ENCODE assay signal across 12 cellular contexts in genomic region chr7:2444476-2444875, GRCh38.
DNase-seq lines count a peak whose midpoint lies in the region; ATAC-seq lines count a peak whose summit lies in the region.
"Had no signal": no experiment of that assay in that cellular context is flagged by ENCODE, and none has a peak within 500 bp of the region (broad histone marks: within the 10 kb centered on the region; RNA-seq: fewer than 3 reads in every experiment).

No MANE protein-coding gene starts in this region.

- no peak overlapping the region for H3K4me3 ChIP-seq in skeletal muscle cell (ENCODE audit: low read depth, low read length)
- H3K4me3 ChIP-seq: ovary had no signal

- peaks cover 4% of the 10 kb centered on the region for H3K4me1 Mint-ChIP-seq in activated naive CD8-positive, alpha-beta T cell treated with anti-CD3 and anti-CD28 coated beads, Interleukin-2, amount 50 U/mL, for 24 hours

- H3K27ac ChIP-seq in angular gyrus (ENCODE audit: low read depth, low read length), result peak overlapping the region; percentile 46
- H3K27ac ChIP-seq: ovary had no signal

- H3K4me3 Mint-ChIP-seq in activated naive CD8-positive, alpha-beta T cell treated with anti-CD3 and anti-CD28 coated beads, Interleukin-2, amount 50 U/mL, for 24 hours, result no peak overlapping the region
- H3K4me3 Mint-ChIP-seq: activated CD8-positive, alpha-beta T cell treated with anti-CD3 and anti-CD28 coated beads, Interleukin-2, amount 10 ng/mL, durations not matched to agents 7 days and 5 days had no signal

- H3K27me3 Mint-ChIP-seq in activated naive CD8-positive, alpha-beta T cell treated with anti-CD3 and anti-CD28 coated beads, Interleukin-2, amount 50 U/mL, for 24 hours, result no peaks in the 10 kb centered on the region

- H3K9me3 Mint-ChIP-seq in activated naive CD8-positive, alpha-beta T cell treated with anti-CD3 and anti-CD28 coated beads, Interleukin-2, amount 50 U/mL, for 24 hours, result no peaks in the 10 kb centered on the region

- peak; percentile 29 for DNase-seq in COLO829 (ENCODE audit: low spot score)
- DNase-seq in head of caudate nucleus, result peak in 22 of 42 donors; percentile 16 to 66 (median 38)
- peak; percentile 47 for DNase-seq in skeletal muscle cell (ENCODE audit: low read depth)
- DNase-seq in activated T-cell treated with anti-CD3 and anti-CD28 coated beads for 4 hours, result no peak
- DNase-seq in NCI-H1417 (lab: John Stamatoyannopoulos, UW), result no peak
- no peak for DNase-seq in activated naive CD8-positive, alpha-beta T cell treated with anti-CD3 and anti-CD28 coated beads, Interleukin-2, amount 50 U/mL, for 24 hours
- DNase-seq in GOT3 (lab: John Stamatoyannopoulos, UW), result no peak
- DNase-seq: activated CD8-positive, alpha-beta T cell treated with anti-CD3 and anti-CD28 coated beads, Interleukin-2, amount 10 ng/mL, durations not matched to agents 7 days and 5 days; KBM-7; ovary; SW 1271 had no signal

- ATAC-seq in activated naive CD8-positive, alpha-beta T cell treated with anti-CD3 and anti-CD28 coated beads, Interleukin-2, amount 50 U/mL, for 24 hours, result no peak
- ATAC-seq: activated CD8-positive, alpha-beta T cell treated with anti-CD3 and anti-CD28 coated beads, Interleukin-2, amount 10 ng/mL, durations not matched to agents 7 days and 5 days had no signal

- no peaks in the 10 kb centered on the region for H3K36me3 Mint-ChIP-seq in activated naive CD8-positive, alpha-beta T cell treated with anti-CD3 and anti-CD28 coated beads, Interleukin-2, amount 50 U/mL, for 24 hours (ENCODE audit: low read depth)

- H3K27ac Mint-ChIP-seq in activated naive CD8-positive, alpha-beta T cell treated with anti-CD3 and anti-CD28 coated beads, Interleukin-2, amount 50 U/mL, for 24 hours, result no peak overlapping the region
- H3K27ac Mint-ChIP-seq: activated CD8-positive, alpha-beta T cell treated with anti-CD3 and anti-CD28 coated beads, Interleukin-2, amount 10 ng/mL, durations not matched to agents 7 days and 5 days had no signal

- intact Hi-C loops in head of caudate nucleus (cut with DNase I), result no loop called here

Comparison
In these comparisons a context has a peak if more than half of its experiments do, and no peak if none do; other contexts are left out.
1. DNase-seq: peak in COLO829 (single experiment), head of caudate nucleus (22 of 42) and skeletal muscle cell (single experiment); none in activated T-cell treated with anti-CD3 and anti-CD28 coated beads for 4 hours (single experiment), NCI-H1417 (0 of 3), activated naive CD8-positive, alpha-beta T cell treated with anti-CD3 and anti-CD28 coated beads, Interleukin-2, amount 50 U/mL, for 24 hours (single experiment) and GOT3 (single experiment).